In the genomic region with DNA sequence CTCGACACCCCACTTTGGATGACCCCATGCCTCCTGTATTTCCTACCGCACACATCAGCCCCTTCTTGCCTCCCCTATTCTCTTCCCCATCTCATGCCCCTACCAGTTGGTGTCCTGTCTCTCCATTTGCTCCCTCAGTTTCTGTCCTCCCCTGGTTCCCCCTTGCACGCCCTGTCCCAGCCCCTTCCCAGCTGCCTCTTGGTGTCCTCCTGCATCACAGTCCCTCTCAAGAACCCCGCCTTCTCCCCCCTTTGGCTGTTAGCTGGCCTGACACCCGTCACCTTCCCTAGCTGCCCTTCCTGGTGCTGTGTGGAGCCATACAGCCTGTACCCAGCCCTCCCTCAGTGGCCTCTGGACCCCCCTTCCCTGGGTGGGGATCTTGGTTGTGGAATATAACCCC, we compare ENCODE assay signal across 11 cellular contexts.
DNase-seq lines count a peak whose midpoint lies in the region; ATAC-seq lines count a peak whose summit lies in the region.
"Had no signal": no experiment of that assay in that cellular context is flagged by ENCODE, and none has a peak within 500 bp of the region (broad histone marks: within the 10 kb centered on the region; RNA-seq: fewer than 3 reads in every experiment).

No MANE protein-coding gene starts in this region.

- H3K36me3 ChIP-seq in stomach smooth muscle (ENCODE audit: control insufficient read depth in 2 of 2, insufficient read depth in 2 of 2, low read length in 2 of 2): peaks cover 0 to 2% of the 10 kb centered on the region in 2 donors
- H3K36me3 ChIP-seq: BLaER1 treated with 17β-estradiol and CSF1 and Interleukin-3, amounts not matched to agents 10 nM and 100 nM had no signal

- peak overlapping the region; percentile 74 to 88 for H3K4me3 ChIP-seq in stomach smooth muscle (ENCODE audit: low read length in 2 of 2)
- H3K4me3 ChIP-seq: K562 had no signal

- no peaks in the 10 kb centered on the region for H3K9me3 ChIP-seq in stomach smooth muscle (ENCODE audit: control insufficient read depth in 2 of 2, low read length in 2 of 2)
- H3K9me3 ChIP-seq: BLaER1 treated with 17β-estradiol and CSF1 and Interleukin-3, amounts not matched to agents 10 nM and 100 nM had no signal

- H3K4me1 ChIP-seq in stomach smooth muscle (ENCODE audit: control insufficient read depth, insufficient read depth, low read length): peaks cover 46% of the 10 kb centered on the region

- no peaks in the 10 kb centered on the region for H3K27me3 ChIP-seq in layer of hippocampus (ENCODE audit: control insufficient read depth, insufficient read depth, low read length)
- H3K27me3 ChIP-seq in stomach smooth muscle (ENCODE audit: control insufficient read depth in 1 of 2, insufficient read depth in 2 of 2, low read length in 2 of 2): no peaks in the 10 kb centered on the region

- H3K27ac ChIP-seq in layer of hippocampus (ENCODE audit: low read depth, low read length) (peak overlapping the region; percentile 92), stomach smooth muscle (ENCODE audit: low read length) (peak overlapping the region; percentile 80)
- H3K27ac ChIP-seq: BLaER1 treated with 17β-estradiol and CSF1 and Interleukin-3, amounts not matched to agents 10 nM and 100 nM; epithelial cell of prostate had no signal

- DNase-seq in NCI-H146 (lab: John Stamatoyannopoulos, UW) (peak; percentile 26), NCI-H146 treated with DMSO at 0.1 percent for 48 hours (lab: John Stamatoyannopoulos, UW; ENCODE audit: unreplicated experiment) (no peak), amygdala (lab: John Stamatoyannopoulos, UW) (peak in 33 of 56 donors; percentile 13 to 76 (median 45)), GOT3 (lab: John Stamatoyannopoulos, UW) (no peak)

- peak overlapping the region; percentile 70 to 75 for H3K9ac ChIP-seq in stomach smooth muscle (ENCODE audit: low read length in 2 of 2)
- H3K9ac ChIP-seq: BLaER1 treated with 17β-estradiol and CSF1 and Interleukin-3, amounts not matched to agents 10 nM and 100 nM had no signal

- ATAC-seq in GM18519 (IDR thresholded peaks at IDR 0.05; ENCODE audit: low FRiP score, unreplicated experiment): no peak
- no peak for ATAC-seq in HG02798 (IDR thresholded peaks at IDR 0.05; ENCODE audit: poor library complexity, unreplicated experiment)

Comparison
In these comparisons a context has a peak if more than half of its experiments do, and no peak if none do; other contexts are left out.
1. DNase-seq: peak in NCI-H146 (single experiment) and amygdala (33 of 56); none in NCI-H146 treated with DMSO at 0.1 percent for 48 hours (single experiment) and GOT3 (single experiment).